ENCODE assay signal across 9 cellular contexts in the genomic region with DNA sequence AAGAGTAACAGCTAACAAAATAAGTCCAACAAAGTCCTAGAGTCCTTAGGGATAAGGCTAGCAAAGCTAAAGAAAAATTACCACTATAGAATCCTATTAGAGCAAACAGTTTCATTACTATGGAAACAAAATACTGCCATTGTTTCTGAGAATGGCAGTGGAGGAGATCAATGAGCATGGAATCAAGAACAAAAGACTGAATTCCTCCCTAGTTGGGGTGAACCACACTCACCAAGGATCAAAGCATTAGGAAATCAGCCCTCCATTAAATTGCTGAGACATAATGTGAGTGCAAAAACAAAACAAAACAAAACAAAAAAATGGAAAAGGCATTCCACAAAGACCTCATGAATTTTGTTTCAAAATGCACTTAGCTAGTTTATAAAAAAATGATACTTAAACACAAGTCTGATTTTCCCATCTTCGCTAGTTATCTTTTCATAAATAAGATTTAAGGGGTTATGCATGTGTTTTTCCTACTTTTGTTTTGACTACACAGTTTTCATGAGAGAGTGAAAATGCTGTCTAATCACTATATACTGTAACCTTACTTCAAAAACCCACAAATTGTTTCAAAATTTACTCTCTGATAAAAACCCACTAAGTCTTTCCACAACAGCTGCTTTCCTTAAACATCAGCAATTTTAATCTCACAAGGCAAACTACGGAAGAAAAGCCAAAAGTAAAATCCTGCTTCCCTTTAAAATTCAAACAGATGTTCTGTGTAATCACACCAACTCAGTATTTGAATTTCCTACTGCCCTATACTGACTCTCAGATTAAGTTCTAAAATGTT. TPM values are rescaled to one million over a fixed set of nuclear protein-coding genes. Genes with fewer than 3 reads are reported as not detected.
DNase-seq lines count a peak whose midpoint lies in the region; ATAC-seq and TF ChIP-seq lines count a peak whose summit lies in the region.
"Had no signal": no experiment of that assay in that cellular context is flagged by ENCODE, and none has a peak within 500 bp of the region (broad histone marks: within the 10 kb centered on the region; RNA-seq: fewer than 3 reads in every experiment).

No MANE protein-coding gene starts in this region.

- H3K4me3 Mint-ChIP-seq in activated T-cell treated with anti-CD3 and anti-CD28 coated beads, Interleukin-2, amount 50 U/mL, for 24 hours: peak overlapping the region; percentile 44

- no peak overlapping the region for H3K9ac ChIP-seq in iPS-15b (ENCODE audit: low read depth, low read length)

- ATAC-seq in upper lobe of left lung (ENCODE audit: low FRiP score in 2 of 2): peak in 1 of 2 donors; percentile 61
- ATAC-seq in GM21515 (IDR thresholded peaks at IDR 0.05; ENCODE audit: unreplicated experiment): no peak
- ATAC-seq in GM21825 (IDR thresholded peaks at IDR 0.05; ENCODE audit: unreplicated experiment): no peak

- intact Hi-C loops in ascending aorta (cut with DNase I): no loop called here

- no peaks in the 10 kb centered on the region for H3K9me3 ChIP-seq in ascending aorta
- peaks cover 4% of the 10 kb centered on the region for H3K9me3 ChIP-seq in iPS-15b (ENCODE audit: control insufficient read depth, insufficient read depth, low read length)
- H3K9me3 ChIP-seq in upper lobe of left lung: peaks cover 0 to 8% (median 6%) of the 10 kb centered on the region in 4 donors

- H3K27ac ChIP-seq in ascending aorta (peak overlapping the region; percentile 16 to 25), upper lobe of left lung (peak overlapping the region; percentile 48 to 69 (median 57))

- H3K4me3 ChIP-seq in ascending aorta (peak overlapping the region in 1 of 2 donors; percentile 22), iPS-15b (ENCODE audit: low read depth, low read length) (peak overlapping the region; percentile 49), upper lobe of left lung (no peak overlapping the region)

- peaks cover 44% of the 10 kb centered on the region for H3K36me3 Mint-ChIP-seq in activated T-cell treated with anti-CD3 and anti-CD28 coated beads, Interleukin-2, amount 50 U/mL, for 24 hours (ENCODE audit: low read depth)

- DNase-seq in activated T-cell treated with anti-CD3 and anti-CD28 coated beads, Interleukin-2, amount 50 U/mL, for 24 hours: no peak
- no peak for DNase-seq in activated T-cell treated with anti-CD3 and anti-CD28 coated beads, Interleukin-2, amount 50 U/mL, for 48 hours
- no peak for DNase-seq in ascending aorta (ENCODE audit: low spot score in 2 of 2)
- DNase-seq in upper lobe of left lung: no peak
- no peak for DNase-seq in HT-29 (ENCODE audit: low spot score)
- DNase-seq: activated CD8-positive, alpha-beta memory T cell treated with anti-CD3 and anti-CD28 coated beads for 24 hours had no signal

- TF ChIP-seq POLR2A in upper lobe of left lung (IDR thresholded peaks at IDR 0.05): no peak

- H3K27ac Mint-ChIP-seq in activated T-cell treated with anti-CD3 and anti-CD28 coated beads, Interleukin-2, amount 50 U/mL, for 24 hours: peak overlapping the region; percentile 90

- H3K4me1 Mint-ChIP-seq in activated T-cell treated with anti-CD3 and anti-CD28 coated beads, Interleukin-2, amount 50 U/mL, for 24 hours (ENCODE audit: low read depth): peaks cover 69% of the 10 kb centered on the region

- H3K27me3 ChIP-seq in ascending aorta (no peaks in the 10 kb centered on the region), iPS-15b (ENCODE audit: control insufficient read depth, insufficient read depth, low read length) (no peaks in the 10 kb centered on the region), upper lobe of left lung (no peaks in the 10 kb centered on the region)

- no peaks in the 10 kb centered on the region for H3K27me3 Mint-ChIP-seq in activated T-cell treated with anti-CD3 and anti-CD28 coated beads, Interleukin-2, amount 50 U/mL, for 24 hours

- TF ChIP-seq EP300 in upper lobe of left lung (IDR thresholded peaks at IDR 0.05): no peak

- 55 to 62% methylated on average over 2 of the region's 2 CpGs for WGBS in upper lobe of left lung, 2 donors

- H3K36me3 ChIP-seq in ascending aorta (no peaks in the 10 kb centered on the region), iPS-15b (ENCODE audit: control insufficient read depth, insufficient read depth, low read length) (peaks cover 19% of the 10 kb centered on the region), upper lobe of left lung (no peaks in the 10 kb centered on the region)

- TF ChIP-seq CTCF in ascending aorta (IDR thresholded peaks at IDR 0.05): no peak
- no peak for TF ChIP-seq CTCF in upper lobe of left lung (IDR thresholded peaks at IDR 0.05)

- peaks cover 5 to 11% of the 10 kb centered on the region in 2 donors for H3K4me1 ChIP-seq in ascending aorta
- H3K4me1 ChIP-seq in iPS-15b (ENCODE audit: control insufficient read depth, insufficient read depth, low read length): peaks cover 37% of the 10 kb centered on the region
- H3K4me1 ChIP-seq in upper lobe of left lung: peaks cover 23 to 32% (median 28%) of the 10 kb centered on the region in 4 donors

- peaks cover 14% of the 10 kb centered on the region for H3K9me3 Mint-ChIP-seq in activated T-cell treated with anti-CD3 and anti-CD28 coated beads, Interleukin-2, amount 50 U/mL, for 24 hours

RNA-seq across cellular contexts. Expression of gene SERINC5, which starts 9.7 kb away (rescaled TPM):
- 3.4 TPM for total RNA-seq in ascending aorta
- total RNA-seq in upper lobe of left lung: 10 to 100 TPM; 27.3 to 62.4 (median 41.3) TPM
- 47.2 and 48.8 TPM in 2 replicates for total RNA-seq in HT-29 (2014; rRNA removed; shearing (Covaris generic))
